ENCODE assay signal across 9 cellular contexts in the genomic region with DNA sequence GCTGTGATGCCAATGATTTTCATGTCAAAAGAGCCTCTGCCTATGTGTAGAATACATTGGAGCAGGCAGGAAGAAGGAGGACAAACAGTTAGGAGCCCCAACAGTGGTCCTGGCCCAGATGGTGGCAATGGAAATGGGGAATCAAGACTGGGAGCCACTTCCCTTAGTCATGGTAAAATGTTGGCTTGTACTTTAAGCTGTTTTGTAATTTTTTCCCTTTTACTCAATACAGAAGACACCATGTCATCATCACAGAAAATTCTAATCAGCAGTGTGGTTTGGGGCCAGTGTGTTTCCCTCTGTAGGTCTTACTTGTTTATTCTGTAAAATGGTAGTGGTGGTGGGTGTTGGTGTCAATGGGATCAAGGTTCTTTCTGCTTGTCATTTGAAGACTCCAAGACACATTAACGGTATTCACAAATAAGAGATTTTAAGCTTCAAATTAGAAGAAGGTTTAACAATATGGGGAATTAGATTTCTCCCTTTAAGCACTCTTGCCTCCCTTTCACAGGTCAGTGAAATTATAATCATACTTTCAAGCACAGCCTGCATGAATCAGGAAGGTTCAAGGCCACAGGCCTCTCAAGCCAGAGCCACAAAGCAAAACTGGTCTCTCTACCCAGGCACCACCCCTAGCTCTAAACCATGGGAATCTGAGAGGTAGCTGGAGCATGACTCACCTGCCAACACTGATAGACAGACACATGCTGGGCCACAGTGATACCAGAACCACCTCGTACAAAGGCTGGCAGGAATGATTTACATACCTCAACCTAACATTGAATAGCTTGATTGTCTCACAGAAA. TPM values are rescaled to one million over a fixed set of nuclear protein-coding genes. Genes with fewer than 3 reads are reported as not detected.
A peak's percentile ranks its signal among the peaks of the same experiment; 100 is the strongest.
DNase-seq lines count a peak whose midpoint lies in the region; ATAC-seq, FAIRE-seq and TF ChIP-seq lines count a peak whose summit lies in the region.
"Had no signal": no experiment of that assay in that cellular context is flagged by ENCODE, and none has a peak within 500 bp of the region (broad histone marks: within the 10 kb centered on the region; RNA-seq: fewer than 3 reads in every experiment).

No MANE protein-coding gene starts in this region.

- no peaks in the 10 kb centered on the region for H3K27me3 Mint-ChIP-seq in progenitor cell of endocrine pancreas

- peaks cover 6% of the 10 kb centered on the region for H3K36me3 Mint-ChIP-seq in progenitor cell of endocrine pancreas (ENCODE audit: insufficient read depth)

- H3K27me3 ChIP-seq in bronchial epithelial cell (ENCODE audit: control insufficient read depth, insufficient read depth, low read length), result no peaks in the 10 kb centered on the region

- DNase-seq in AG10803 (ENCODE audit: low read depth), result peak; percentile 53
- peak; percentile 71 for DNase-seq in MV-4-11 (lab: John Stamatoyannopoulos, UW)
- peak; percentile 87 for DNase-seq in bronchial epithelial cell (ENCODE audit: low read depth)
- DNase-seq in stimulated activated CD4-positive, alpha-beta T cell treated with anti-CD3 and anti-CD28 coated beads, Interleukin-15, amount 100 ng/mL, for 48 hours (ENCODE audit: low read depth in 2 of 2), result peak; percentile 49 to 52
- DNase-seq in HuH-7.5 (ENCODE audit: low spot score), result no peak
- DNase-seq in GM20000 (ENCODE audit: low spot score), result no peak
- DNase-seq in progenitor cell of endocrine pancreas (ENCODE audit: low spot score, unreplicated experiment), result no peak
- DNase-seq: right cardiac atrium had no signal

- H3K4me3 ChIP-seq in AG10803 (ENCODE audit: low read length), result no peak overlapping the region
- H3K4me3 ChIP-seq in bronchial epithelial cell (ENCODE audit: low read depth, low read length), result no peak overlapping the region

- TF ChIP-seq CTCF in AG10803 (conservative IDR thresholded peaks at IDR 0.05; ENCODE audit: low read length) (no peak), bronchial epithelial cell (IDR thresholded peaks at IDR 0.05; ENCODE audit: insufficient read depth, low read length, severe bottlenecking) (no peak), GM20000 (IDR thresholded peaks at IDR 0.05; ENCODE audit: extremely low read depth, missing control alignments) (no peak), progenitor cell of endocrine pancreas (IDR thresholded peaks at IDR 0.05; ENCODE audit: unreplicated experiment) (no peak)

- H3K36me3 ChIP-seq in bronchial epithelial cell (ENCODE audit: control insufficient read depth, insufficient read depth, low read length), result peaks cover 6% of the 10 kb centered on the region

- no peaks in the 10 kb centered on the region for H3K9me3 Mint-ChIP-seq in progenitor cell of endocrine pancreas (ENCODE audit: low read depth)

- peak; percentile 51 for ATAC-seq in GM21423 (IDR thresholded peaks at IDR 0.05; ENCODE audit: unreplicated experiment)

- H3K4me1 Mint-ChIP-seq in progenitor cell of endocrine pancreas (ENCODE audit: low read depth), result no peaks in the 10 kb centered on the region

- H3K4me3 Mint-ChIP-seq in progenitor cell of endocrine pancreas (ENCODE audit: low read depth), result no peak overlapping the region

- no peak overlapping the region for H3K27ac Mint-ChIP-seq in progenitor cell of endocrine pancreas

- FAIRE-seq in bronchial epithelial cell (lab: Jason Lieb, UNC), result no peak

RNA-seq across cellular contexts. Expression of gene SIAH2, which starts 24.9 kb away (rescaled TPM):
- total RNA-seq in bronchial epithelial cell (30.3 and 36.1 TPM in 2 replicates), progenitor cell of endocrine pancreas (14.4 and 17.9 TPM in 2 replicates)

RNA-seq across cellular contexts. Expression of gene ERICH6, which starts 34.4 kb away (rescaled TPM):
- total RNA-seq in bronchial epithelial cell (under 0.01 TPM in 1 of 2 replicates, not detected in the other), progenitor cell of endocrine pancreas (0.49 TPM in 1 of 2 replicates, not detected in the other)

Comparison
In these comparisons a context has a peak if more than half of its experiments do, and no peak if none do; other contexts are left out.
1. DNase-seq: peak in AG10803 (single experiment), MV-4-11 (single experiment), bronchial epithelial cell (single experiment) and stimulated activated CD4-positive, alpha-beta T cell treated with anti-CD3 and anti-CD28 coated beads, Interleukin-15, amount 100 ng/mL, for 48 hours (2 of 2); none in HuH-7.5 (single experiment), GM20000 (single experiment) and progenitor cell of endocrine pancreas (single experiment).